12 cellular contexts compared by ENCODE assay signal in the genomic region with DNA sequence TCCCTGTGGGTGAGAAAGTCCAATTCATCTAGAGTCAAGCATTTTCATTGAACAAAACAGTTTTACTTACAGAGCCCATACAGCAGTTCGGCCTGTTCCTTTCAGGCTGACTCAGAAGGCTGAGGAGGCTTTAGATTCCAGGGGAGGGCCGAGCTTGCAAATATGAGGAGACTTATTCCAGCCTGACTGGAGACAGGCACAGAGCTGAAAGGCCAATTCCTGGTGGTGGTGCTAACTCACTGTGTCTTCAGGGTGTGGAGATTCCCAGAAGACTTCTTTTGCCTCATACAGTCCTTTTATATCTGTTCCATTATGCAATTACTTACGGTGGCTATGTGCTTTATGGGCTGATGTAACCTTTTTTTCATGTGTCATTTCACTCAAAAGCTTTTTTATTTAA. TPM values are rescaled to one million over a fixed set of nuclear protein-coding genes. Genes with fewer than 3 reads are reported as not detected.
DNase-seq lines count a peak whose midpoint lies in the region; ATAC-seq, FAIRE-seq and TF ChIP-seq lines count a peak whose summit lies in the region.
"Had no signal": no experiment of that assay in that cellular context is flagged by ENCODE, and none has a peak within 500 bp of the region (broad histone marks: within the 10 kb centered on the region; RNA-seq: fewer than 3 reads in every experiment).

A gene with protein sequence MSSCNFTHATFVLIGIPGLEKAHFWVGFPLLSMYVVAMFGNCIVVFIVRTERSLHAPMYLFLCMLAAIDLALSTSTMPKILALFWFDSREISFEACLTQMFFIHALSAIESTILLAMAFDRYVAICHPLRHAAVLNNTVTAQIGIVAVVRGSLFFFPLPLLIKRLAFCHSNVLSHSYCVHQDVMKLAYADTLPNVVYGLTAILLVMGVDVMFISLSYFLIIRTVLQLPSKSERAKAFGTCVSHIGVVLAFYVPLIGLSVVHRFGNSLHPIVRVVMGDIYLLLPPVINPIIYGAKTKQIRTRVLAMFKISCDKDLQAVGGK (minus strand): TSS at position 271 of the 400 bp plus-strand sequence. CDS start 15,142 bp downstream, outside the sequence.

- no peaks in the 10 kb centered on the region for H3K36me3 ChIP-seq in K562 (ENCODE audit: control insufficient read depth, insufficient read depth, low read length)
- H3K36me3 ChIP-seq in muscle layer of colon (ENCODE audit: insufficient read depth, low read length): no peaks in the 10 kb centered on the region
- H3K36me3 ChIP-seq: BLaER1 treated with 17β-estradiol and CSF1 and Interleukin-3, amounts not matched to agents 10 nM and 100 nM had no signal

- POLR2A ChIA-PET in K562 (lab: Yijun Ruan, JAX): interaction anchor here (0.6 to 0.7 kb wide), 2 partner anchors 31 to 327 kb away, joined by 3 read pairs; no protein-coding TSS in a partner anchor

- CTCF ChIA-PET in K562 (lab: Yijun Ruan, JAX; ENCODE audit: low intra/inter-chr PET ratio): no interaction called here

- H3K4me2 ChIP-seq in K562 (ENCODE audit: insufficient read depth, low read length): no peak within 1 kb of the TSS
- H3K4me2 ChIP-seq: BLaER1 treated with 17β-estradiol and CSF1 and Interleukin-3, amounts not matched to agents 10 nM and 100 nM had no signal

- no peak for TF ChIP-seq RAD21 in K562 (CRISPR knock-in tag; conservative IDR thresholded peaks at IDR 0.05 in 1 of 2, IDR thresholded peaks at IDR 0.05 in 1 of 2)

- H4K20me1 ChIP-seq in K562 (replicated peaks; ENCODE audit: control insufficient read depth, insufficient read depth, low read length): no peaks in the 10 kb centered on the region
- H4K20me1 ChIP-seq: BLaER1 treated with 17β-estradiol and CSF1 and Interleukin-3, amounts not matched to agents 10 nM and 100 nM had no signal

- H3K4me3 ChIP-seq in K562 (no peak within 1 kb of the TSS), muscle layer of colon (ENCODE audit: low read depth in 1 of 2, low read length in 2 of 2) (peak within 1 kb of the TSS in 1 of 2 donors; percentile 62)
- H3K4me3 ChIP-seq: BLaER1 treated with 17β-estradiol and CSF1 and Interleukin-3, amounts not matched to agents 10 nM and 100 nM; PC-9 had no signal

- TF ChIP-seq CTCF in K562 (IDR thresholded peaks at IDR 0.05 in 2 of 3, conservative IDR thresholded peaks at IDR 0.05 in 1 of 3; ENCODE audit: insufficient read depth in 2 of 3, low read depth in 1 of 3, low read length in 3 of 3): no peak

- H3K4me1 ChIP-seq in K562 (replicated peaks in 1 of 2; ENCODE audit: control insufficient read depth in 2 of 2, insufficient read depth in 2 of 2, low read length in 2 of 2) (no peaks in the 10 kb centered on the region), muscle layer of colon (ENCODE audit: insufficient read depth, low read length) (peaks cover 23% of the 10 kb centered on the region)
- H3K4me1 ChIP-seq: BLaER1 treated with 17β-estradiol and CSF1 and Interleukin-3, amounts not matched to agents 10 nM and 100 nM had no signal

- in situ Hi-C loops in K562 (cut with MboI): no loop called here

- FAIRE-seq in K562 (lab: Jason Lieb, UNC): peak; percentile 55

- DNase-seq in DMS153 treated with DMSO at 0.1 percent for 48 hours (lab: John Stamatoyannopoulos, UW; ENCODE audit: unreplicated experiment) (peak; percentile 60), NCI-H2029 (lab: John Stamatoyannopoulos, UW) (peak; percentile 54), K562 (ENCODE audit: extremely low read depth in 1 of 4, low spot score in 3 of 4) (peak in 1 of 4 experiments; percentile 7), caudate nucleus (lab: John Stamatoyannopoulos, UW) (no peak), GDM1 (lab: John Stamatoyannopoulos, UW) (no peak), NCI-H1105 (lab: John Stamatoyannopoulos, UW) (no peak)
- DNase-seq: left colon, MM.1S, PC-9 had no signal

- no peak for TF ChIP-seq EP300 in K562 (IDR thresholded peaks at IDR 0.05; ENCODE audit: low read length)

- H3K79me2 ChIP-seq in K562 (ENCODE audit: control insufficient read depth, insufficient read depth, low read length): no peaks in the 10 kb centered on the region

- H3K27me3 ChIP-seq in K562 (ENCODE audit: control insufficient read depth in 2 of 2, insufficient read depth in 2 of 2, low read length in 2 of 2): no peaks in the 10 kb centered on the region; a peak in 1 of 5 replicates
- H3K27me3 ChIP-seq in muscle layer of colon (ENCODE audit: control insufficient read depth in 1 of 2, insufficient read depth in 2 of 2, low read length in 2 of 2): no peaks in the 10 kb centered on the region
- H3K27me3 ChIP-seq: BLaER1 treated with 17β-estradiol and CSF1 and Interleukin-3, amounts not matched to agents 10 nM and 100 nM had no signal

- H3K9ac ChIP-seq in K562 (ENCODE audit: insufficient read depth in 1 of 2, low read depth in 2 of 2, low read length in 2 of 2): no peak within 1 kb of the TSS
- H3K9ac ChIP-seq in muscle layer of colon (ENCODE audit: low read length): peak within 1 kb of the TSS; percentile 83
- H3K9ac ChIP-seq: BLaER1 treated with 17β-estradiol and CSF1 and Interleukin-3, amounts not matched to agents 10 nM and 100 nM had no signal

- no peak for TF ChIP-seq POLR2A in K562 (conservative IDR thresholded peaks at IDR 0.05)

- H3K9me1 ChIP-seq in K562 (ENCODE audit: control insufficient read depth, insufficient read depth, low read length): no peaks in the 10 kb centered on the region

- ATAC-seq in K562: peak; percentile 53; the same call in 2 of the 3 replicates
- no peak for ATAC-seq in HG02840 (IDR thresholded peaks at IDR 0.05; ENCODE audit: low FRiP score, unreplicated experiment)
- ATAC-seq: left colon had no signal

- H2AFZ ChIP-seq in K562 (ENCODE audit: low read depth, low read length): no peak within 1 kb of the TSS
- H2AFZ ChIP-seq: PC-9 had no signal

- H3K9me3 ChIP-seq in K562 (replicated peaks; ENCODE audit: control insufficient read depth, insufficient read depth, low read depth, low read length): no peaks in the 10 kb centered on the region
- no peaks in the 10 kb centered on the region for H3K9me3 ChIP-seq in muscle layer of colon (ENCODE audit: low read length)
- H3K9me3 ChIP-seq: BLaER1 treated with 17β-estradiol and CSF1 and Interleukin-3, amounts not matched to agents 10 nM and 100 nM had no signal

- WGBS in K562 (ENCODE audit: insufficient coverage, low coverage, missing lambda C conversion rate): 0% methylated on average over 3 of the region's 3 CpGs

- no TSS peak for BruUV-seq in K562 (replicated peaks; lab: Mats Ljungman, UMichigan)

- intact Hi-C loops in K562 (cut with micrococcal nuclease): no loop called here

- H3K27ac ChIP-seq in K562 (ENCODE audit: extremely low read depth, low read depth, low read length) (no peak within 1 kb of the TSS), muscle layer of colon (ENCODE audit: low read depth, low read length) (peak within 1 kb of the TSS; percentile 59), caudate nucleus (ENCODE audit: low read depth, low read length) (no peak within 1 kb of the TSS)
- H3K27ac ChIP-seq: BLaER1 treated with 17β-estradiol and CSF1 and Interleukin-3, amounts not matched to agents 10 nM and 100 nM; PC-9 had no signal

TF ChIP-seq in K562, 482 proteins besides CTCF, POLR2A, EP300 and RAD21:
- no peak for TF ChIP-seq GABPA (tag; conservative IDR thresholded peaks at IDR 0.05; ENCODE audit: low read depth)
- TF ChIP-seq MEF2D (tag; conservative IDR thresholded peaks at IDR 0.05; ENCODE audit: low read depth): no peak
- TF ChIP-seq, protein P1, sequence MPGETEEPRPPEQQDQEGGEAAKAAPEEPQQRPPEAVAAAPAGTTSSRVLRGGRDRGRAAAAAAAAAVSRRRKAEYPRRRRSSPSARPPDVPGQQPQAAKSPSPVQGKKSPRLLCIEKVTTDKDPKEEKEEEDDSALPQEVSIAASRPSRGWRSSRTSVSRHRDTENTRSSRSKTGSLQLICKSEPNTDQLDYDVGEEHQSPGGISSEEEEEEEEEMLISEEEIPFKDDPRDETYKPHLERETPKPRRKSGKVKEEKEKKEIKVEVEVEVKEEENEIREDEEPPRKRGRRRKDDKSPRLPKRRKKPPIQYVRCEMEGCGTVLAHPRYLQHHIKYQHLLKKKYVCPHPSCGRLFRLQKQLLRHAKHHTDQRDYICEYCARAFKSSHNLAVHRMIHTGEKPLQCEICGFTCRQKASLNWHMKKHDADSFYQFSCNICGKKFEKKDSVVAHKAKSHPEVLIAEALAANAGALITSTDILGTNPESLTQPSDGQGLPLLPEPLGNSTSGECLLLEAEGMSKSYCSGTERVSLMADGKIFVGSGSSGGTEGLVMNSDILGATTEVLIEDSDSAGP (CRISPR knock-in tag; IDR thresholded peaks at IDR 0.05): no peak
TF ChIP-seq in K562: peak in this region for 0.

RNA-seq across cellular contexts. Expression of the gene that starts here (rescaled TPM):
- total RNA-seq in K562 (2011; cell fraction: chromatin; rRNA removed; ENCODE audit: low replicate concordance): not detected in 2 replicates
- total RNA-seq in K562 (2011; cell fraction: nucleolus; rRNA removed): not detected in 2 replicates
- total RNA-seq in K562 (2011; cell fraction: nucleoplasm; rRNA removed): not detected in 2 replicates
- not detected in 2 replicates for total RNA-seq in K562 (2014; rRNA removed)
- not detected in 2 replicates for total RNA-seq in K562 (2014; rRNA removed; fragmentation: Illumina TruSeq; extraction: Trizol)
- not detected in 2 replicates for total RNA-seq in K562 (2015; rRNA removed; fragmentation: Illumina TruSeq; extraction: Trizol)
- not detected in 2 replicates for total RNA-seq in K562 (2021)
- polyA plus RNA-seq in K562 (2011; rRNA removed): 0.07 TPM in 1 of 2 replicates, not detected in the other
- 0.06 and 0.07 TPM in 2 replicates for polyA plus RNA-seq in K562 (2011; cell fraction: cytosol; rRNA removed)
- 0.06 TPM in 1 of 2 replicates, not detected in the other for polyA plus RNA-seq in K562 (2011; cell fraction: nucleus; rRNA removed)
- polyA plus RNA-seq in K562 (2012): 0.03 TPM in 1 of 2 replicates, not detected in the other
- polyA plus RNA-seq in K562 (2014; fragmentation: Illumina TruSeq; extraction: Trizol): not detected in 2 replicates
- not detected for polyA plus RNA-seq in K562 (2014; fragmentation: Nextera tagmentation; extraction: Ambion mirVana)
- not detected in 2 replicates for polyA plus RNA-seq in K562 (2014; rRNA removed)
- not detected in 2 replicates for polyA minus RNA-seq in K562 (2011; rRNA and poly(A)+ RNA removed)
- not detected in 2 replicates for polyA minus RNA-seq in K562 (2011; cell fraction: cytosol; rRNA and poly(A)+ RNA removed)
- not detected in 2 replicates for polyA minus RNA-seq in K562 (2011; cell fraction: nucleus; rRNA and poly(A)+ RNA removed)
- total RNA-seq: PC-9 had no signal

Comparison
In these comparisons a context has a peak if more than half of its experiments do, and no peak if none do; other contexts are left out.
1. Peak in ATAC-seq in K562; RNA of the gene not detected or under 1 TPM.
2. DNase-seq: peak in DMS153 treated with DMSO at 0.1 percent for 48 hours (single experiment) and NCI-H2029 (single experiment); none in caudate nucleus (0 of 61), GDM1 (single experiment) and NCI-H1105 (single experiment).